Comparison of ENCODE assay signal across 1 cellular context in the genomic region with DNA sequence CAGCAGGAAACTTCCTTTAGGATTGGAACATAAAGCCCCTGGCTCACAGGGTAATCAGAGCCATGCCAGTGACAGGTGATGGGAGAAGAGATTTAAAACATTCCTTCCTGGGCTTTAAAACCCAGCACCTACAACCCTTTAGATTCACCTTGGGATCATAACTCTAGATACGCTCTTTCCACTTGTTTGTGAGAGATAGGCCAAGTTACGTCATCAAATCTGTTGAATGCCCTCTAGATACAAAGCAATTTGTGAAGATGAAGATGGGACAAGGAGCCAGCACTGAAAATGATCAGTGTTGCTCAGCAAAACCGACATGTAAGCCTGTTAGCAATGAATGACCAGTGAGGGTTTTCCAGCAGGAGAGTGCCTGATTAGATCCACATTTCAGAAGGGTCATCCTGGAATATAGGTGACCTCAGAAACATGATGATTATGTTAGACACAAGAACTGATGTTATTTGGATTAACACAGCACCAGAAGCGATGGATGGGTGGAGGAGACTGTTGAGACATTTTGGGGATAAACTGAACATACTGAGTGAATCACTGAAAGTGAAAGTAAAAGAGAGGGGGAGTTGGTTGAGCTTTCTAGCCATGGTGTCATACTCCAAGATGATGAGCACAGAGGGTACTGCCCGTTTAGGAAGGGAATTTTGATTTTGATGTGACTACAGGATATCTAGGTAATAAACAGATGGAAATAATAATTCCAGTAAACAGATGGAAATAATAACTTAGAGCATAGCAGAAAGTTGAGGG.
TF ChIP-seq lines count a peak whose summit lies in the region.

No MANE protein-coding gene starts in this region.

TF ChIP-seq in GM23338, 12 proteins besides CTCF, POLR2A, EP300 and RAD21 (continued from another document):
- TF ChIP-seq POLR2AphosphoS5 (IDR thresholded peaks at IDR 0.05; ENCODE audit: low read depth) (no peak), NANOG (IDR thresholded peaks at IDR 0.05; ENCODE audit: borderline replicate concordance) (no peak), CREB1 (CRISPR knock-in tag; IDR thresholded peaks at IDR 0.05; ENCODE audit: low read depth) (no peak)
- TF ChIP-seq, protein P1, sequence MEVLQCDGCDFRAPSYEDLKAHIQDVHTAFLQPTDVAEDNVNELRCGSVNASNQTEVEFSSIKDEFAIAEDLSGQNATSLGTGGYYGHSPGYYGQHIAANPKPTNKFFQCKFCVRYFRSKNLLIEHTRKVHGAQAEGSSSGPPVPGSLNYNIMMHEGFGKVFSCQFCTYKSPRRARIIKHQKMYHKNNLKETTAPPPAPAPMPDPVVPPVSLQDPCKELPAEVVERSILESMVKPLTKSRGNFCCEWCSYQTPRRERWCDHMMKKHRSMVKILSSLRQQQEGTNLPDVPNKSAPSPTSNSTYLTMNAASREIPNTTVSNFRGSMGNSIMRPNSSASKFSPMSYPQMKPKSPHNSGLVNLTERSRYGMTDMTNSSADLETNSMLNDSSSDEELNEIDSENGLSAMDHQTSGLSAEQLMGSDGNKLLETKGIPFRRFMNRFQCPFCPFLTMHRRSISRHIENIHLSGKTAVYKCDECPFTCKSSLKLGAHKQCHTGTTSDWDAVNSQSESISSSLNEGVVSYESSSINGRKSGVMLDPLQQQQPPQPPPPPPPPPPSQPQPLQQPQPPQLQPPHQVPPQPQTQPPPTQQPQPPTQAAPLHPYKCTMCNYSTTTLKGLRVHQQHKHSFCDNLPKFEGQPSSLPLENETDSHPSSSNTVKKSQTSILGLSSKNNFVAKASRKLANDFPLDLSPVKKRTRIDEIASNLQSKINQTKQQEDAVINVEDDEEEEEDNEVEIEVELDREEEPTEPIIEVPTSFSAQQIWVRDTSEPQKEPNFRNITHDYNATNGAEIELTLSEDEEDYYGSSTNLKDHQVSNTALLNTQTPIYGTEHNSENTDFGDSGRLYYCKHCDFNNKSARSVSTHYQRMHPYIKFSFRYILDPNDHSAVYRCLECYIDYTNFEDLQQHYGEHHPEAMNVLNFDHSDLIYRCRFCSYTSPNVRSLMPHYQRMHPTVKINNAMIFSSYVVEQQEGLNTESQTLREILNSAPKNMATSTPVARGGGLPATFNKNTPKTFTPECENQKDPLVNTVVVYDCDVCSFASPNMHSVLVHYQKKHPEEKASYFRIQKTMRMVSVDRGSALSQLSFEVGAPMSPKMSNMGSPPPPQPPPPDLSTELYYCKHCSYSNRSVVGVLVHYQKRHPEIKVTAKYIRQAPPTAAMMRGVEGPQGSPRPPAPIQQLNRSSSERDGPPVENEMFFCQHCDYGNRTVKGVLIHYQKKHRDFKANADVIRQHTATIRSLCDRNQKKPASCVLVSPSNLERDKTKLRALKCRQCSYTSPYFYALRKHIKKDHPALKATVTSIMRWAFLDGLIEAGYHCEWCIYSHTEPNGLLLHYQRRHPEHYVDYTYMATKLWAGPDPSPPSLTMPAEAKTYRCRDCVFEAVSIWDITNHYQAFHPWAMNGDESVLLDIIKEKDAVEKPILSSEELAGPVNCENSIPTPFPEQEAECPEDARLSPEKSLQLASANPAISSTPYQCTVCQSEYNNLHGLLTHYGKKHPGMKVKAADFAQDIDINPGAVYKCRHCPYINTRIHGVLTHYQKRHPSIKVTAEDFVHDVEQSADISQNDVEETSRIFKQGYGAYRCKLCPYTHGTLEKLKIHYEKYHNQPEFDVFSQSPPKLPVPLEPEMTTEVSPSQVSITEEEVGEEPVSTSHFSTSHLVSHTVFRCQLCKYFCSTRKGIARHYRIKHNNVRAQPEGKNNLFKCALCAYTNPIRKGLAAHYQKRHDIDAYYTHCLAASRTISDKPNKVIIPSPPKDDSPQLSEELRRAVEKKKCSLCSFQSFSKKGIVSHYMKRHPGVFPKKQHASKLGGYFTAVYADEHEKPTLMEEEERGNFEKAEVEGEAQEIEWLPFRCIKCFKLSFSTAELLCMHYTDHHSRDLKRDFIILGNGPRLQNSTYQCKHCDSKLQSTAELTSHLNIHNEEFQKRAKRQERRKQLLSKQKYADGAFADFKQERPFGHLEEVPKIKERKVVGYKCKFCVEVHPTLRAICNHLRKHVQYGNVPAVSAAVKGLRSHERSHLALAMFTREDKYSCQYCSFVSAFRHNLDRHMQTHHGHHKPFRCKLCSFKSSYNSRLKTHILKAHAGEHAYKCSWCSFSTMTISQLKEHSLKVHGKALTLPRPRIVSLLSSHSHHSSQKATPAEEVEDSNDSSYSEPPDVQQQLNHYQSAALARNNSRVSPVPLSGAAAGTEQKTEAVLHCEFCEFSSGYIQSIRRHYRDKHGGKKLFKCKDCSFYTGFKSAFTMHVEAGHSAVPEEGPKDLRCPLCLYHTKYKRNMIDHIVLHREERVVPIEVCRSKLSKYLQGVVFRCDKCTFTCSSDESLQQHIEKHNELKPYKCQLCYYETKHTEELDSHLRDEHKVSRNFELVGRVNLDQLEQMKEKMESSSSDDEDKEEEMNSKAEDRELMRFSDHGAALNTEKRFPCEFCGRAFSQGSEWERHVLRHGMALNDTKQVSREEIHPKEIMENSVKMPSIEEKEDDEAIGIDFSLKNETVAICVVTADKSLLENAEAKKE (CRISPR knock-in tag; IDR thresholded peaks at IDR 0.05) = no peak
